Comparison of ENCODE assay signal across 6 cellular contexts in genomic region chr12:67782573-67782972, GRCh38.
"Had no signal": no experiment of that assay in that cellular context is flagged by ENCODE, and none has a peak within 500 bp of the region (broad histone marks: within the 10 kb centered on the region; RNA-seq: fewer than 3 reads in every experiment).

No MANE protein-coding gene starts in this region.

- H3K36me3 Mint-ChIP-seq: IgD-negative memory B cell had no signal

- H3K27ac ChIP-seq: HL-60 had no signal

- DNase-seq: IMR-90, KBM-7 had no signal

- H3K4me3 ChIP-seq: K562 had no signal

- ATAC-seq: HepG2, K562 had no signal
